ENCODE assay signal across 7 cellular contexts in genomic region chr6:38673397-38674165, GRCh38. TPM values are rescaled to one million over a fixed set of nuclear protein-coding genes. Genes with fewer than 3 reads are reported as not detected.
A peak's percentile ranks its signal among the peaks of the same experiment; 100 is the strongest.
DNase-seq lines count a peak whose midpoint lies in the region; ATAC-seq, FAIRE-seq and TF ChIP-seq lines count a peak whose summit lies in the region.
"Had no signal": no experiment of that assay in that cellular context is flagged by ENCODE, and none has a peak within 500 bp of the region (broad histone marks: within the 10 kb centered on the region; RNA-seq: fewer than 3 reads in every experiment).

No MANE protein-coding gene starts in this region.

- peak overlapping the region in 1 of 11 experiments; percentile 11; a peak in 1 of 22 replicates for H3K27ac ChIP-seq in BLaER1 treated with 17β-estradiol and CSF1 and Interleukin-3, amounts not matched to agents 10 nM and 100 nM
- H3K27ac ChIP-seq in K562 (ENCODE audit: extremely low read depth, low read depth, low read length) (no peak overlapping the region), heart left ventricle (no peak overlapping the region)

- H3K4me3 ChIP-seq in BLaER1 treated with 17β-estradiol and CSF1 and Interleukin-3, amounts not matched to agents 10 nM and 100 nM, result no peak overlapping the region
- H3K4me3 ChIP-seq in NB4 (ENCODE audit: low read depth, low read length) (no peak overlapping the region), K562 (no peak overlapping the region), heart left ventricle (no peak overlapping the region)

- CTCF ChIA-PET in K562 (lab: Yijun Ruan, JAX; ENCODE audit: low intra/inter-chr PET ratio), result no interaction called here

- no peaks in the 10 kb centered on the region for H3K79me2 ChIP-seq in K562 (ENCODE audit: control insufficient read depth, insufficient read depth, low read length)

- intact Hi-C loops in K562 (cut with micrococcal nuclease), result loop anchor here (5.0 kb wide), 1 partner anchor 181 kb away; no protein-coding TSS in a partner anchor
- intact Hi-C loops in heart left ventricle (cut with DNase I), result loop anchor here in 1 of 10 donors (10.0 kb wide), 1 partner anchor 179 kb away; no protein-coding TSS in a partner anchor

- POLR2A ChIA-PET in K562 (lab: Yijun Ruan, JAX), result interaction anchor here (0.5 to 0.7 kb wide), 2 partner anchors 22 to 348 kb away, joined by 3 read pairs; no protein-coding TSS in a partner anchor

- H2AFZ ChIP-seq in K562 (ENCODE audit: low read depth, low read length), result no peak overlapping the region

- 21% methylated on average over 9 of the region's 9 CpGs for WGBS in K562 (ENCODE audit: insufficient coverage, low coverage, missing lambda C conversion rate)
- WGBS in heart left ventricle, 4 donors, result 40 to 44% (median 42%) methylated on average over 9 of the region's 9 CpGs

- no TSS peak for BruUV-seq in K562 (replicated peaks; lab: Mats Ljungman, UMichigan)

- peaks cover 30 to 47% (median 45%) of the 10 kb centered on the region in 11 experiments for H3K36me3 ChIP-seq in BLaER1 treated with 17β-estradiol and CSF1 and Interleukin-3, amounts not matched to agents 10 nM and 100 nM
- H3K36me3 ChIP-seq in K562 (ENCODE audit: control insufficient read depth, insufficient read depth, low read length) (peaks cover 38% of the 10 kb centered on the region), heart left ventricle (peaks cover 0 to 41% (median 24%) of the 10 kb centered on the region in 9 donors)

- no peak overlapping the region for H3K9ac ChIP-seq in BLaER1 treated with 17β-estradiol and CSF1 and Interleukin-3, amounts not matched to agents 10 nM and 100 nM
- H3K9ac ChIP-seq in K562 (ENCODE audit: insufficient read depth in 1 of 2, low read depth in 2 of 2, low read length in 2 of 2), result no peak overlapping the region

- in situ Hi-C loops in K562 (cut with MboI), result no loop called here

- H3K27me3 ChIP-seq in BLaER1 treated with 17β-estradiol and CSF1 and Interleukin-3, amounts not matched to agents 10 nM and 100 nM, result no peaks in the 10 kb centered on the region
- 0 out of 5 replicates have a peak, but pooled peaks cover 0 to 2% of the 10 kb centered on the region in 2 experiments for H3K27me3 ChIP-seq in K562 (ENCODE audit: control insufficient read depth in 2 of 2, insufficient read depth in 2 of 2, low read length in 2 of 2)
- no peaks in the 10 kb centered on the region for H3K27me3 ChIP-seq in heart left ventricle

- DNase-seq in NB4 (ENCODE audit: low read depth), result peak; percentile 57
- peak in 1 of 4 experiments; percentile 43 for DNase-seq in K562 (ENCODE audit: extremely low read depth in 1 of 4, low spot score in 3 of 4)
- no peak for DNase-seq in NCI-H510A treated with DMSO at 0.1 percent for 48 hours (lab: John Stamatoyannopoulos, UW)
- DNase-seq in heart left ventricle, result no peak
- DNase-seq: nucleus accumbens had no signal

- TF ChIP-seq CTCF in NB4 (IDR thresholded peaks at IDR 0.05; ENCODE audit: low read depth, low read length) (no peak), K562 (IDR thresholded peaks at IDR 0.05 in 2 of 3, conservative IDR thresholded peaks at IDR 0.05 in 1 of 3; ENCODE audit: insufficient read depth in 2 of 3, low read depth in 1 of 3, low read length in 3 of 3) (no peak), heart left ventricle (IDR thresholded peaks at IDR 0.05) (no peak)

- no peak for TF ChIP-seq RAD21 in K562 (CRISPR knock-in tag; conservative IDR thresholded peaks at IDR 0.05 in 1 of 2, IDR thresholded peaks at IDR 0.05 in 1 of 2)

- H3K4me1 ChIP-seq in BLaER1 treated with 17β-estradiol and CSF1 and Interleukin-3, amounts not matched to agents 10 nM and 100 nM, result peaks cover 12 to 32% (median 18%) of the 10 kb centered on the region in 10 experiments
- H3K4me1 ChIP-seq in K562 (replicated peaks in 1 of 2; ENCODE audit: control insufficient read depth in 2 of 2, insufficient read depth in 2 of 2, low read length in 2 of 2) (no peaks in the 10 kb centered on the region), heart left ventricle (peaks cover 0 to 6% (median 0%) of the 10 kb centered on the region in 12 donors)

- no peaks in the 10 kb centered on the region for H3K9me1 ChIP-seq in K562 (ENCODE audit: control insufficient read depth, insufficient read depth, low read length)

- H3K9me3 ChIP-seq in BLaER1 treated with 17β-estradiol and CSF1 and Interleukin-3, amounts not matched to agents 10 nM and 100 nM (replicated peaks in 1 of 11), result peaks cover 6 to 15% (median 11%) of the 10 kb centered on the region in 11 experiments; a peak in 14 of 22 replicates
- H3K9me3 ChIP-seq in K562 (replicated peaks; ENCODE audit: control insufficient read depth, insufficient read depth, low read depth, low read length), result no peaks in the 10 kb centered on the region
- no peaks in the 10 kb centered on the region for H3K9me3 ChIP-seq in heart left ventricle

- TF ChIP-seq EP300 in K562 (IDR thresholded peaks at IDR 0.05; ENCODE audit: low read length), result no peak

- TF ChIP-seq POLR2A in NB4 (IDR thresholded peaks at IDR 0.05; ENCODE audit: extremely low read depth, insufficient read length) (no peak), K562 (conservative IDR thresholded peaks at IDR 0.05) (no peak), heart left ventricle (IDR thresholded peaks at IDR 0.05) (no peak)

- ATAC-seq in K562, result peak; percentile 54
- no peak for ATAC-seq in HG03439 (IDR thresholded peaks at IDR 0.05; ENCODE audit: unreplicated experiment)
- ATAC-seq in heart left ventricle, result no peak

- no peaks in the 10 kb centered on the region for H4K20me1 ChIP-seq in BLaER1 treated with 17β-estradiol and CSF1 and Interleukin-3, amounts not matched to agents 10 nM and 100 nM
- no peaks in the 10 kb centered on the region for H4K20me1 ChIP-seq in K562 (replicated peaks; ENCODE audit: control insufficient read depth, insufficient read depth, low read length)

- H3K4me2 ChIP-seq in BLaER1 treated with 17β-estradiol and CSF1 and Interleukin-3, amounts not matched to agents 10 nM and 100 nM, result peak overlapping the region; percentile 30 to 64 (median 47)
- H3K4me2 ChIP-seq in K562 (ENCODE audit: insufficient read depth, low read length), result peak overlapping the region; percentile 0; the same call in 1 of the 2 replicates

- FAIRE-seq in K562 (lab: Jason Lieb, UNC), result peak; percentile 23

RNA-seq across cellular contexts. Expression of gene GLO1, which starts 29.4 kb away (rescaled TPM):
- total RNA-seq in K562 (2011; cell fraction: chromatin; rRNA removed; ENCODE audit: low replicate concordance), result 16.7 and 46.2 TPM in 2 replicates
- 17.6 and 18.0 TPM in 2 replicates for total RNA-seq in K562 (2011; cell fraction: nucleolus; rRNA removed)
- 33.9 and 56.4 TPM in 2 replicates for total RNA-seq in K562 (2011; cell fraction: nucleoplasm; rRNA removed)
- total RNA-seq in K562 (2014; rRNA removed) (185 and 193 TPM in 2 replicates), K562 (2014; rRNA removed; fragmentation: Illumina TruSeq; extraction: Trizol) (268 and 311 TPM in 2 replicates), K562 (2015; rRNA removed; fragmentation: Illumina TruSeq; extraction: Trizol) (234 and 252 TPM in 2 replicates), K562 (2021) (171 and 173 TPM in 2 replicates), heart left ventricle (100 to 1,000 TPM in 2 of 9 donors, 10 to 100 TPM in 7; 77.8 to 123 (median 86.9) TPM)
- polyA plus RNA-seq in K562 (2011; rRNA removed) (253 and 331 TPM in 2 replicates), K562 (2014; fragmentation: Illumina TruSeq; extraction: Trizol) (239 and 261 TPM in 2 replicates), K562 (2014; fragmentation: Nextera tagmentation; extraction: Ambion mirVana) (100 to 1,000 TPM; 155 to 203 TPM), K562 (2014; rRNA removed) (201 and 204 TPM in 2 replicates), heart left ventricle (10 to 100 TPM; 73.6 to 75.8 TPM)
- 80.9 and 156 TPM in 2 replicates for polyA plus RNA-seq in K562 (2011; cell fraction: cytosol; rRNA removed)
- polyA plus RNA-seq in K562 (2011; cell fraction: nucleus; rRNA removed), result 32.5 and 59.8 TPM in 2 replicates
- polyA plus RNA-seq in K562 (2012), result 153 and 176 TPM in 2 replicates
- polyA minus RNA-seq in K562 (2011; rRNA and poly(A)+ RNA removed), result 172 and 181 TPM in 2 replicates
- 71.5 and 91.3 TPM in 2 replicates for polyA minus RNA-seq in K562 (2011; cell fraction: cytosol; rRNA and poly(A)+ RNA removed)
- polyA minus RNA-seq in K562 (2011; cell fraction: nucleus; rRNA and poly(A)+ RNA removed), result 11.7 and 30.0 TPM in 2 replicates

RNA-seq across cellular contexts. Expression of gene BTBD9, which starts 33.9 kb away (rescaled TPM):
- total RNA-seq in K562 (2011; cell fraction: chromatin; rRNA removed; ENCODE audit: low replicate concordance), result 11.1 and 16.4 TPM in 2 replicates
- 1.8 and 4.7 TPM in 2 replicates for total RNA-seq in K562 (2011; cell fraction: nucleolus; rRNA removed)
- total RNA-seq in K562 (2011; cell fraction: nucleoplasm; rRNA removed), result 4.4 and 5.3 TPM in 2 replicates
- 0.36 and 0.53 TPM in 2 replicates for total RNA-seq in K562 (2014; rRNA removed)
- total RNA-seq in K562 (2014; rRNA removed; fragmentation: Illumina TruSeq; extraction: Trizol), result 1.0 and 1.1 TPM in 2 replicates
- 0.72 and 1.1 TPM in 2 replicates for total RNA-seq in K562 (2015; rRNA removed; fragmentation: Illumina TruSeq; extraction: Trizol)
- 0.83 and 1.5 TPM in 2 replicates for total RNA-seq in K562 (2021)
- 1.0 and 1.6 TPM in 2 replicates for polyA plus RNA-seq in K562 (2011; rRNA removed)
- 0.37 and 0.65 TPM in 2 replicates for polyA plus RNA-seq in K562 (2011; cell fraction: cytosol; rRNA removed)
- 1.6 and 2.0 TPM in 2 replicates for polyA plus RNA-seq in K562 (2011; cell fraction: nucleus; rRNA removed)
- polyA plus RNA-seq in K562 (2012), result 0.66 and 1.6 TPM in 2 replicates
- 0.48 and 0.56 TPM in 2 replicates for polyA plus RNA-seq in K562 (2014; fragmentation: Illumina TruSeq; extraction: Trizol)
- polyA plus RNA-seq in K562 (2014; fragmentation: Nextera tagmentation; extraction: Ambion mirVana), result under 1 TPM; 0.08 to 0.10 TPM
- 0.58 and 1.4 TPM in 2 replicates for polyA plus RNA-seq in K562 (2014; rRNA removed)
- 6.7 and 7.7 TPM in 2 replicates for polyA minus RNA-seq in K562 (2011; rRNA and poly(A)+ RNA removed)
- 0.67 and 1.1 TPM in 2 replicates for polyA minus RNA-seq in K562 (2011; cell fraction: cytosol; rRNA and poly(A)+ RNA removed)
- polyA minus RNA-seq in K562 (2011; cell fraction: nucleus; rRNA and poly(A)+ RNA removed), result 4.3 and 6.8 TPM in 2 replicates
- total RNA-seq in heart left ventricle, result 10 to 100 TPM; 13.4 to 23.3 (median 20.0) TPM
- 10 to 100 TPM in 1 of 2 donors, 1 to 10 TPM in 1; 6.3 to 13.4 TPM for polyA plus RNA-seq in heart left ventricle

RNA-seq across cellular contexts. Expression of gene DNAH8, which starts 41.5 kb away (rescaled TPM):
- total RNA-seq in K562 (2011; cell fraction: chromatin; rRNA removed; ENCODE audit: low replicate concordance), result 34.0 and 46.0 TPM in 2 replicates
- total RNA-seq in K562 (2011; cell fraction: nucleolus; rRNA removed), result 2.8 and 5.4 TPM in 2 replicates
- total RNA-seq in K562 (2011; cell fraction: nucleoplasm; rRNA removed), result 5.0 and 10.5 TPM in 2 replicates
- total RNA-seq in K562 (2014; rRNA removed) (1.3 and 1.4 TPM in 2 replicates), K562 (2014; rRNA removed; fragmentation: Illumina TruSeq; extraction: Trizol) (3.9 and 4.2 TPM in 2 replicates), K562 (2015; rRNA removed; fragmentation: Illumina TruSeq; extraction: Trizol) (2.7 and 3.0 TPM in 2 replicates), K562 (2021) (2.8 and 2.9 TPM in 2 replicates), heart left ventricle (under 1 TPM in 3 of 9 donors, not detected in 6; 0.02 to 0.50 (median 0.02) TPM)
- polyA plus RNA-seq in K562 (2011; rRNA removed) (4.2 and 6.8 TPM in 2 replicates), K562 (2014; fragmentation: Illumina TruSeq; extraction: Trizol) (1.9 and 2.2 TPM in 2 replicates), K562 (2014; fragmentation: Nextera tagmentation; extraction: Ambion mirVana) (1 to 10 TPM; 1.2 to 1.3 TPM), K562 (2014; rRNA removed) (2.5 and 4.0 TPM in 2 replicates), heart left ventricle (not detected)
- 0.49 and 2.6 TPM in 2 replicates for polyA plus RNA-seq in K562 (2011; cell fraction: cytosol; rRNA removed)
- 13.0 and 21.6 TPM in 2 replicates for polyA plus RNA-seq in K562 (2011; cell fraction: nucleus; rRNA removed)
- 2.2 and 3.1 TPM in 2 replicates for polyA plus RNA-seq in K562 (2012)
- polyA minus RNA-seq in K562 (2011; rRNA and poly(A)+ RNA removed), result 12.4 and 32.0 TPM in 2 replicates
- 1.4 and 2.3 TPM in 2 replicates for polyA minus RNA-seq in K562 (2011; cell fraction: cytosol; rRNA and poly(A)+ RNA removed)
- polyA minus RNA-seq in K562 (2011; cell fraction: nucleus; rRNA and poly(A)+ RNA removed), result 7.8 and 27.9 TPM in 2 replicates
